8 cellular contexts compared by ENCODE assay signal in genomic region chr5:81165493-81166119, GRCh38.
A peak's percentile ranks its signal among the peaks of the same experiment; 100 is the strongest.
DNase-seq lines count a peak whose midpoint lies in the region; FAIRE-seq and TF ChIP-seq lines count a peak whose summit lies in the region.

No MANE protein-coding gene starts in this region.

- H3K4me3 Mint-ChIP-seq in osteocyte (ENCODE audit: unreplicated experiment): no peak overlapping the region

- TF ChIP-seq CTCF in BE2C (IDR thresholded peaks at IDR 0.05; ENCODE audit: low read depth, low read length): peak; percentile 96
- peak in 4 of 6 experiments; percentile 41 to 62 (median 54) for TF ChIP-seq CTCF in Peyer's patch (IDR thresholded peaks at IDR 0.05)
- TF ChIP-seq CTCF in osteocyte (IDR thresholded peaks at IDR 0.05): peak; percentile 57

- H3K27me3 Mint-ChIP-seq in osteocyte (ENCODE audit: unreplicated experiment): peaks cover 14% of the 10 kb centered on the region

- H3K4me1 ChIP-seq in BE2C: peaks cover 21% of the 10 kb centered on the region
- no peaks in the 10 kb centered on the region for H3K4me1 ChIP-seq in Peyer's patch

- H3K36me3 ChIP-seq in BE2C: no peaks in the 10 kb centered on the region
- no peaks in the 10 kb centered on the region for H3K36me3 ChIP-seq in Peyer's patch

- no peak overlapping the region for H3K27ac ChIP-seq in Peyer's patch

- no peak for TF ChIP-seq POLR2A in Peyer's patch (IDR thresholded peaks at IDR 0.05)

- DNase-seq in BE2C: peak; percentile 89
- peak; percentile 46 for DNase-seq in GM19238 (ENCODE audit: insufficient read length, low spot score)
- peak; percentile 75 for DNase-seq in HPDE6-E6E7 (ENCODE audit: extremely low spot score)
- DNase-seq in Peyer's patch: peak; percentile 24 to 72 (median 58)
- peak; percentile 7 for DNase-seq in activated T-helper 1 cell treated with Interleukin-2 at 50 U/mL for 16 hours (ENCODE audit: low read depth)
- peak; percentile 43 for DNase-seq in fibroblast of the conjunctiva (ENCODE audit: low read depth)
- DNase-seq in osteocyte (ENCODE audit: extremely low spot score, unreplicated experiment): no peak
- peak; percentile 87 for DNase-seq in urothelium cell line (ENCODE audit: low spot score)

- no peaks in the 10 kb centered on the region for H3K36me3 Mint-ChIP-seq in osteocyte (ENCODE audit: unreplicated experiment)

- H3K9me3 Mint-ChIP-seq in osteocyte (ENCODE audit: unreplicated experiment): no peaks in the 10 kb centered on the region

- peaks cover 23% of the 10 kb centered on the region for H3K4me1 Mint-ChIP-seq in osteocyte (ENCODE audit: unreplicated experiment)

- FAIRE-seq in urothelium cell line (lab: Jason Lieb, UNC): no peak

- H3K9me3 ChIP-seq in BE2C (no peaks in the 10 kb centered on the region), Peyer's patch (no peaks in the 10 kb centered on the region)

- H3K4me3 ChIP-seq in BE2C (ENCODE audit: low read depth, low read length): no peak overlapping the region
- no peak overlapping the region for H3K4me3 ChIP-seq in Peyer's patch

- H3K27me3 ChIP-seq in BE2C (no peaks in the 10 kb centered on the region), Peyer's patch (no peaks in the 10 kb centered on the region)

- H3K27ac Mint-ChIP-seq in osteocyte (ENCODE audit: unreplicated experiment): no peak overlapping the region
